Comparison of ENCODE assay signal across 22 cellular contexts in genomic region chr5:76225316-76225715, GRCh38.
"Had no signal": no experiment of that assay in that cellular context is flagged by ENCODE, and none has a peak within 500 bp of the region (broad histone marks: within the 10 kb centered on the region; RNA-seq: fewer than 3 reads in every experiment).

No MANE protein-coding gene starts in this region.

- H3K27me3 Mint-ChIP-seq: activated CD4-positive, alpha-beta memory T cell treated with anti-CD3 and anti-CD28 coated beads, Interleukin-2, amount 10 ng/mL, durations not matched to agents 7 days and 5 days had no signal

- H3K4me1 Mint-ChIP-seq: activated CD4-positive, alpha-beta memory T cell treated with anti-CD3 and anti-CD28 coated beads, Interleukin-2, amount 10 ng/mL, durations not matched to agents 7 days and 5 days; activated CD4-positive, alpha-beta T cell treated with anti-CD3 and anti-CD28 coated beads, Interleukin-2, amount 10 ng/mL, durations not matched to agents 24 days and 14 days; activated naive CD4-positive, alpha-beta T cell treated with anti-CD3 and anti-CD28 coated beads, Interleukin-2, amount 10 ng/mL, durations not matched to agents 7 days and 5 days had no signal

- H3K36me3 ChIP-seq: esophagus squamous epithelium, gastrocnemius medialis, neural progenitor cell, sigmoid colon, upper lobe of left lung had no signal

- H3K9me3 ChIP-seq: esophagus squamous epithelium, gastrocnemius medialis, mucosa of descending colon, sigmoid colon, testis, upper lobe of left lung had no signal

- H3K9me3 Mint-ChIP-seq: activated naive CD4-positive, alpha-beta T cell treated with anti-CD3 and anti-CD28 coated beads, Interleukin-2, amount 10 ng/mL, durations not matched to agents 7 days and 5 days; activated T-cell treated with anti-CD3 and anti-CD28 coated beads, Interleukin-2, amount 50 U/mL, for 72 hours; neural progenitor cell; T-helper 1 cell treated with Interleukin-12 subunit alpha and Interleukin-12 subunit beta and Interleukin-4 antibody, amounts not matched to agents 30 μg/mL and 1 μg/mL, for 36 hours had no signal

- H3K27ac Mint-ChIP-seq: activated CD4-positive, alpha-beta memory T cell treated with anti-CD3 and anti-CD28 coated beads, Interleukin-2, amount 10 ng/mL, durations not matched to agents 7 days and 5 days; activated CD4-positive, alpha-beta T cell treated with anti-CD3 and anti-CD28 coated beads, Interleukin-2, amount 10 ng/mL, durations not matched to agents 24 days and 14 days; activated naive CD4-positive, alpha-beta T cell treated with anti-CD3 and anti-CD28 coated beads, Interleukin-2, amount 10 ng/mL, durations not matched to agents 7 days and 5 days; activated T-cell treated with anti-CD3 and anti-CD28 coated beads, Interleukin-2, amount 50 U/mL, for 72 hours; neural progenitor cell; T-helper 1 cell treated with Interleukin-12 subunit alpha and Interleukin-12 subunit beta and Interleukin-4 antibody, amounts not matched to agents 30 μg/mL and 1 μg/mL, for 36 hours had no signal

- H3K4me3 Mint-ChIP-seq: activated CD4-positive, alpha-beta memory T cell treated with anti-CD3 and anti-CD28 coated beads, Interleukin-2, amount 10 ng/mL, durations not matched to agents 7 days and 5 days; activated CD4-positive, alpha-beta T cell treated with anti-CD3 and anti-CD28 coated beads, Interleukin-2, amount 10 ng/mL, durations not matched to agents 24 days and 14 days; activated naive CD4-positive, alpha-beta T cell treated with anti-CD3 and anti-CD28 coated beads, Interleukin-2, amount 10 ng/mL, durations not matched to agents 7 days and 5 days; activated T-cell treated with anti-CD3 and anti-CD28 coated beads, Interleukin-2, amount 50 U/mL, for 72 hours; neural progenitor cell; T-helper 1 cell treated with Interleukin-12 subunit alpha and Interleukin-12 subunit beta and Interleukin-4 antibody, amounts not matched to agents 30 μg/mL and 1 μg/mL, for 36 hours had no signal

- H3K4me1 ChIP-seq: esophagus squamous epithelium, gastrocnemius medialis, sigmoid colon, testis, upper lobe of left lung had no signal

- H3K27me3 ChIP-seq: esophagus squamous epithelium, gastrocnemius medialis, neural progenitor cell, sigmoid colon, testis, upper lobe of left lung had no signal

- H3K4me3 ChIP-seq: coronary artery, esophagus squamous epithelium, gastrocnemius medialis, mucosa of descending colon, neural progenitor cell, sigmoid colon, testis, upper lobe of left lung had no signal

- H3K36me3 Mint-ChIP-seq: activated naive CD4-positive, alpha-beta T cell treated with anti-CD3 and anti-CD28 coated beads, Interleukin-2, amount 10 ng/mL, durations not matched to agents 7 days and 5 days had no signal

- H3K27ac ChIP-seq: coronary artery, esophagus squamous epithelium, gastrocnemius medialis, neural progenitor cell, sigmoid colon, testis, upper lobe of left lung had no signal

- DNase-seq: activated CD4-positive, alpha-beta memory T cell treated with anti-CD3 and anti-CD28 coated beads, Interleukin-2, amount 10 ng/mL, durations not matched to agents 7 days and 5 days; activated CD4-positive, alpha-beta T cell treated with anti-CD3 and anti-CD28 coated beads, Interleukin-2, amount 10 ng/mL, durations not matched to agents 24 days and 14 days; activated effector memory CD4-positive, alpha-beta T cell treated with Interleukin-2 at 50 U/mL for 16 hours; activated naive CD4-positive, alpha-beta T cell treated with anti-CD3 and anti-CD28 coated beads, Interleukin-2, amount 10 ng/mL, durations not matched to agents 7 days and 5 days; activated T-cell treated with anti-CD3 and anti-CD28 coated beads, Interleukin-2, amount 50 U/mL, for 72 hours; amygdala; cerebellar nuclear complex; esophagus squamous epithelium; gastrocnemius medialis; islet precursor cell; left cardiac atrium; mesenchymal stem cell; mucosa of descending colon; sigmoid colon; stimulated activated CD4-positive, alpha-beta T cell treated with anti-CD3 and anti-CD28 coated beads, Interleukin-4, amount 100 ng/mL, for 1 hour; stimulated activated naive CD4-positive, alpha-beta T cell; T1000; testis; upper lobe of left lung had no signal
